ENCODE assay signal across 17 cellular contexts in genomic region chr11:134712228-134713145, GRCh38.
DNase-seq lines count a peak whose midpoint lies in the region; ATAC-seq and TF ChIP-seq lines count a peak whose summit lies in the region.
"Had no signal": no experiment of that assay in that cellular context is flagged by ENCODE, and none has a peak within 500 bp of the region (broad histone marks: within the 10 kb centered on the region; RNA-seq: fewer than 3 reads in every experiment).

No MANE protein-coding gene starts in this region.

- no peaks in the 10 kb centered on the region for H3K79me2 ChIP-seq in trophoblast cell (ENCODE audit: control insufficient read depth, insufficient read depth, low read length, poor library complexity)
- no peaks in the 10 kb centered on the region for H3K79me2 ChIP-seq in GM23248 (ENCODE audit: insufficient read depth)

- H3K9ac ChIP-seq in trophoblast cell (ENCODE audit: low read length) (no peak overlapping the region), GM23248 (no peak overlapping the region)

- H3K27ac ChIP-seq in coronary artery = no peak overlapping the region
- H3K27ac ChIP-seq in trophoblast cell (ENCODE audit: low read depth, low read length) = no peak overlapping the region
- no peak overlapping the region for H3K27ac ChIP-seq in dorsolateral prefrontal cortex
- H3K27ac ChIP-seq in GM23248 = no peak overlapping the region
- H3K27ac ChIP-seq: C4-2B, SJSA1 had no signal

- H3K27me3 ChIP-seq in trophoblast cell (ENCODE audit: insufficient read depth, low read length) (no peaks in the 10 kb centered on the region), dorsolateral prefrontal cortex (peaks cover 0 to 11% (median 0%) of the 10 kb centered on the region in 45 donors), GM23248 (replicated peaks; ENCODE audit: insufficient read depth) (no peaks in the 10 kb centered on the region)
- H3K27me3 ChIP-seq: SJSA1 had no signal

- DNase-seq in Daoy (ENCODE audit: low read depth) (peak; percentile 78), HEK293T (ENCODE audit: extremely low spot score) (no peak), coronary artery (ENCODE audit: low spot score) (peak; percentile 28), trophoblast cell (no peak), dorsolateral prefrontal cortex (no peak), GM23248 (no peak), SIG-M5 (lab: John Stamatoyannopoulos, UW) (no peak)
- DNase-seq: DMS 273 treated with DMSO at 0.1 percent for 48 hours; KBM-7; MV-4-11; NCI-H1694 treated with DMSO at 0.1 percent for 48 hours; NCI-H226; NCI-H524 treated with DMSO at 0.1 percent for 48 hours; NK-92 treated with Interleukin-12 subunit alpha and Interleukin-12 subunit beta, amount 100 ng/mL, for 24 hours had no signal

- H3K36me3 ChIP-seq in trophoblast cell (ENCODE audit: control insufficient read depth in 1 of 2, insufficient read depth in 2 of 2, low read length in 2 of 2) = no peaks in the 10 kb centered on the region
- no peaks in the 10 kb centered on the region for H3K36me3 ChIP-seq in GM23248 (ENCODE audit: low read depth)
- H3K36me3 ChIP-seq: SJSA1 had no signal

- H3K14ac ChIP-seq in trophoblast cell (ENCODE audit: low read length) = no peak overlapping the region

- intact Hi-C loops in dorsolateral prefrontal cortex (cut with DNase I) = no loop called here

- no peak overlapping the region for H2BK5ac ChIP-seq in trophoblast cell (ENCODE audit: low read depth, low read length, poor library complexity)

- H4K8ac ChIP-seq in trophoblast cell (ENCODE audit: low read depth, low read length) = no peak overlapping the region

- H3K79me1 ChIP-seq in trophoblast cell (ENCODE audit: low read length) = no peaks in the 10 kb centered on the region

- H2BK120ac ChIP-seq in trophoblast cell (ENCODE audit: insufficient read depth, low read length, poor library complexity) = no peak overlapping the region

- H3K18ac ChIP-seq in trophoblast cell (ENCODE audit: low read length) = no peak overlapping the region

- H3K9me2 ChIP-seq in GM23248 (ENCODE audit: insufficient read depth) = no peaks in the 10 kb centered on the region

- peaks cover 2 to 5% of the 10 kb centered on the region in 2 experiments for H3K4me1 ChIP-seq in trophoblast cell (ENCODE audit: control insufficient read depth in 1 of 2, insufficient read depth in 2 of 2, low read length in 2 of 2)
- no peaks in the 10 kb centered on the region for H3K4me1 ChIP-seq in GM23248 (ENCODE audit: insufficient read depth)
- H3K4me1 ChIP-seq: SJSA1 had no signal

- POLR2A ChIA-PET in HEK293T (lab: Yijun Ruan, JAX) = no interaction called here

- H4K20me1 ChIP-seq in GM23248 (ENCODE audit: insufficient read depth) = no peaks in the 10 kb centered on the region

- H3K4me2 ChIP-seq in trophoblast cell (ENCODE audit: low read length) = no peak overlapping the region
- no peak overlapping the region for H3K4me2 ChIP-seq in GM23248 (ENCODE audit: unreplicated experiment)

- H3K4me3 ChIP-seq in coronary artery (no peak overlapping the region), trophoblast cell (ENCODE audit: low read depth, low read length) (peak overlapping the region; percentile 16), dorsolateral prefrontal cortex (peak overlapping the region in 1 of 59 donors; percentile 7), GM23248 (no peak overlapping the region)
- H3K4me3 ChIP-seq: SJSA1 had no signal

- no peak overlapping the region for H2BK12ac ChIP-seq in trophoblast cell (ENCODE audit: low read length)

- no peak overlapping the region for H4K12ac ChIP-seq in trophoblast cell (ENCODE audit: low read depth, low read length)

- ATAC-seq in HG03520 (IDR thresholded peaks at IDR 0.05; ENCODE audit: unreplicated experiment) = no peak

- H3K23ac ChIP-seq in trophoblast cell (ENCODE audit: low read length) = no peak overlapping the region

- in situ Hi-C loops in GM23248 (cut with MboI) = no loop called here

- H3F3A ChIP-seq in GM23248 (ENCODE audit: insufficient read depth) = no peaks in the 10 kb centered on the region

- TF ChIP-seq CTCF in coronary artery (IDR thresholded peaks at IDR 0.05) (no peak), dorsolateral prefrontal cortex (IDR thresholded peaks at IDR 0.05 in 54 of 56, conservative IDR thresholded peaks at IDR 0.05 in 2 of 56; ENCODE audit: low read depth in 1 of 56, partially characterized antibody in 56 of 56) (no peak)

- H3K4ac ChIP-seq in trophoblast cell (ENCODE audit: low read depth, low read length) = no peak overlapping the region

- H3K9me3 ChIP-seq in trophoblast cell (ENCODE audit: insufficient read depth, low read depth, low read length) (no peaks in the 10 kb centered on the region), GM23248 (ENCODE audit: low read depth) (no peaks in the 10 kb centered on the region)
- H3K9me3 ChIP-seq: SJSA1 had no signal

- WGBS in trophoblast cell (ENCODE audit: extremely low coverage, insufficient coverage, insufficient read length) = no CpG with 5 or more reads among the region's 47 CpGs
- WGBS in GM23248 (ENCODE audit: low coverage in 1 of 2, low lambda C conversion rate in 2 of 2, missing lambda C conversion rate in 2 of 2), 2 experiments = 49 to 53% methylated on average over 37 to 47 of the region's 47 CpGs

- H4K91ac ChIP-seq in trophoblast cell (ENCODE audit: low read depth, low read length) = no peak overlapping the region

- no peak overlapping the region for H2AK5ac ChIP-seq in trophoblast cell (ENCODE audit: low read length)

- H2AFZ ChIP-seq in trophoblast cell (ENCODE audit: insufficient read depth, low read length, poor library complexity) = no peak overlapping the region
- H2AFZ ChIP-seq in GM23248 = no peak overlapping the region

- CTCF ChIA-PET in HEK293T (lab: Yijun Ruan, JAX) = interaction anchor here (0.7 to 1.6 kb wide), 2 partner anchors 12 to 13 kb away, joined by 3 to 5 read pairs; no protein-coding TSS in a partner anchor

TF ChIP-seq in HEK293T, 16 proteins besides CTCF, POLR2A, EP300 and RAD21:
- TF ChIP-seq SUZ12 (IDR thresholded peaks at IDR 0.05) (no peak), PKNOX1 (IDR thresholded peaks at IDR 0.05) (0 out of 2 replicates have a peak, but pooled peaks have one; percentile 7), NFRKB (IDR thresholded peaks at IDR 0.05) (no peak), TARDBP (IDR thresholded peaks at IDR 0.05) (no peak)
TF ChIP-seq in HEK293T: peak in this region for 1.

Comparison
In these comparisons a context has a peak if more than half of its experiments do, and no peak if none do; other contexts are left out.
1. DNase-seq: peak in Daoy (single experiment) and coronary artery (single experiment); none in HEK293T (single experiment), trophoblast cell (0 of 2), dorsolateral prefrontal cortex (0 of 10), GM23248 (single experiment) and SIG-M5 (single experiment).